8 cellular contexts compared by ENCODE assay signal in genomic region chr1:154324241-154324640, GRCh38. TPM values are rescaled to one million over a fixed set of nuclear protein-coding genes. Genes with fewer than 3 reads are reported as not detected.
A peak's percentile ranks its signal among the peaks of the same experiment; 100 is the strongest.
DNase-seq lines count a peak whose midpoint lies in the region; ATAC-seq, FAIRE-seq and TF ChIP-seq lines count a peak whose summit lies in the region.

No MANE protein-coding gene starts in this region.

- BruUV-seq in A673 (replicated peaks; lab: Mats Ljungman, UMichigan): no TSS peak
- no TSS peak for BruUV-seq in GM12878 (replicated peaks; lab: Mats Ljungman, UMichigan)

- H3K4me3 ChIP-seq in A673 (ENCODE audit: low read depth, low read length, poor library complexity, severe bottlenecking) (peak overlapping the region; percentile 95), HFF-Myc (replicated peaks; ENCODE audit: low read depth, low read length) (peak overlapping the region; percentile 86), GM12878 (no peak overlapping the region; the same call in 1 of the 2 replicates)

- POLR2A ChIA-PET in A673 (lab: Charles Lee; ENCODE audit: low non-redundant PET) (no interaction called here), GM12878 (lab: Charles Lee) (interaction anchor here (1.4 kb wide), 1 partner anchor 11 kb away, joined by 5 read pairs; no protein-coding TSS in a partner anchor)

- H3K9me3 ChIP-seq in A673 (ENCODE audit: low read depth, low read length, poor library complexity, severe bottlenecking) (no peaks in the 10 kb centered on the region), GM12878 (replicated peaks; ENCODE audit: control insufficient read depth, insufficient read depth, low read length) (no peaks in the 10 kb centered on the region)

- H3K27me3 ChIP-seq in A673 (replicated peaks; ENCODE audit: insufficient read depth, low read depth, low read length, poor library complexity) (no peaks in the 10 kb centered on the region), GM12878 (replicated peaks in 1 of 2; ENCODE audit: control insufficient read depth in 2 of 2, insufficient read depth in 2 of 2, low read length in 1 of 2) (no peaks in the 10 kb centered on the region)

- no peak overlapping the region; the same call in none of the 2 replicates for H2AFZ ChIP-seq in GM12878 (ENCODE audit: control insufficient read depth, low read depth, low read length)

- TF ChIP-seq POLR2A in GM12878 (IDR thresholded peaks at IDR 0.05; ENCODE audit: low read depth, low read length): no peak

- peaks cover 36 to 41% (median 39%) of the 10 kb centered on the region in 3 donors for H3K4me1 Mint-ChIP-seq in naive B cell

- no peaks in the 10 kb centered on the region for H4K20me1 ChIP-seq in GM12878 (ENCODE audit: control insufficient read depth, insufficient read depth)

- no peaks in the 10 kb centered on the region for H3K36me3 Mint-ChIP-seq in naive B cell

- TF ChIP-seq EP300 in GM12878 (IDR thresholded peaks at IDR 0.05; ENCODE audit: borderline replicate concordance in 1 of 2, control insufficient read depth in 1 of 2, low read depth in 2 of 2, low read length in 2 of 2): no peak

- intact Hi-C loops in A673 (cut with micrococcal nuclease; ENCODE audit: unreplicated experiment): no loop called here
- intact Hi-C loops in GM12878 (cut with micrococcal nuclease; ENCODE audit: unreplicated experiment): no loop called here

- H3K4me2 ChIP-seq in GM12878 (ENCODE audit: control insufficient read depth, insufficient read depth): peak overlapping the region; percentile 88

- RAD21 ChIA-PET in GM12878 (lab: Charles Lee; ENCODE audit: unreplicated experiment): interaction anchor here (1.0 to 3.8 kb wide), 2 partner anchors 10 to 74 kb away, joined by 3 to 43 read pairs; no protein-coding TSS in a partner anchor

- H3K4me1 ChIP-seq in A673 (ENCODE audit: insufficient read depth, low read length, poor library complexity, severe bottlenecking) (peaks cover 26% of the 10 kb centered on the region), GM12878 (ENCODE audit: control insufficient read depth, insufficient read depth, low read length) (peaks cover 23% of the 10 kb centered on the region)

- H3K36me3 ChIP-seq in A673 (ENCODE audit: insufficient read depth, low read length, poor library complexity, severe bottlenecking): no peaks in the 10 kb centered on the region
- no peaks in the 10 kb centered on the region for H3K36me3 ChIP-seq in GM12878 (ENCODE audit: control insufficient read depth in 2 of 2, insufficient read depth in 2 of 2, low read length in 1 of 2)

- no peak for TF ChIP-seq RAD21 in GM12878 (IDR thresholded peaks at IDR 0.05; ENCODE audit: insufficient read depth, low read depth, low read length)

- H3K9me3 Mint-ChIP-seq in naive B cell: no peaks in the 10 kb centered on the region

- no peak overlapping the region for H3K9ac ChIP-seq in GM12878 (ENCODE audit: control insufficient read depth, insufficient read depth, low read length)

- in situ Hi-C loops in GM12878 (cut with MboI): no loop called here

- 77% methylated on average over 2 of the region's 2 CpGs for WGBS in GM12878 (ENCODE audit: insufficient coverage, insufficient replicate concordance, low lambda C conversion rate, missing lambda C conversion rate)

- TF ChIP-seq CTCF in A673 (conservative IDR thresholded peaks at IDR 0.05; ENCODE audit: low read depth, low read length) (no peak), HFF-Myc (IDR thresholded peaks at IDR 0.05; ENCODE audit: low read depth, low read length, missing control alignments) (no peak), GM12878 (IDR thresholded peaks at IDR 0.05 in 2 of 3, conservative IDR thresholded peaks at IDR 0.05 in 1 of 3; ENCODE audit: control insufficient read depth in 2 of 3, extremely low read depth in 1 of 3, insufficient read depth in 1 of 3, low read depth in 3 of 3, low read length in 3 of 3) (no peak)

- SMC1A ChIA-PET in GM12878 (lab: Charles Lee; ENCODE audit: uncharacterized antibody, unreplicated experiment): interaction anchor here (0.8 to 4.2 kb wide), 3 partner anchors 10 to 141 kb away, joined by 3 to 39 read pairs (median 4); no protein-coding TSS in a partner anchor

- H3K4me3 Mint-ChIP-seq in naive B cell: peak overlapping the region; percentile 91 to 97 (median 92)

- H3K27ac ChIP-seq in A673 (ENCODE audit: low read depth, low read length, poor library complexity, severe bottlenecking) (no peak overlapping the region), GM12878 (ENCODE audit: control insufficient read depth, insufficient read depth) (no peak overlapping the region)

- ATAC-seq in GM12878 (no peak), naive B cell (ENCODE audit: low read depth in 2 of 2) (no peak), HG02884 (IDR thresholded peaks at IDR 0.05; ENCODE audit: unreplicated experiment) (no peak), HG02973 (IDR thresholded peaks at IDR 0.05; ENCODE audit: unreplicated experiment) (no peak)

- H3K27ac Mint-ChIP-seq in naive B cell: peak overlapping the region in 3 of 6 donors; percentile 52 to 86 (median 60)

- CTCF ChIA-PET in A673 (lab: Charles Lee) (no interaction called here), GM12878 (lab: Yijun Ruan, JAX) (interaction anchor here (0.5 to 6.7 kb wide), 12 partner anchors 9 to 594 kb away, joined by 3 to 104 read pairs (median 4); no protein-coding TSS in a partner anchor)

- peaks cover 16 to 31% (median 29%) of the 10 kb centered on the region in 3 donors for H3K27me3 Mint-ChIP-seq in naive B cell

- no peak for FAIRE-seq in GM12878 (lab: Jason Lieb, UNC)

- DNase-seq in A673 (ENCODE audit: low spot score): no peak
- DNase-seq in HFF-Myc (ENCODE audit: extremely low read depth, low read depth): no peak
- no peak for DNase-seq in GM12878 (ENCODE audit: low read depth, low spot score)
- DNase-seq in naive B cell: no peak
- DNase-seq in UCSD-AML1 (lab: John Stamatoyannopoulos, UW; ENCODE audit: unreplicated experiment): no peak
- DNase-seq in RKO (ENCODE audit: low spot score): no peak

- peaks cover 4% of the 10 kb centered on the region for H3K79me2 ChIP-seq in GM12878 (ENCODE audit: control insufficient read depth, insufficient read depth, low read length)

RNA-seq across cellular contexts. Expression of gene ATP8B2, which starts 1.1 kb away (rescaled TPM):
- total RNA-seq in A673 (2021) (29.1 and 32.4 TPM in 2 replicates), GM12878 (2014; rRNA removed) (51.1 and 61.8 TPM in 2 replicates), GM12878 (2014; rRNA removed; fragmentation: Illumina TruSeq; extraction: Trizol) (20.1 and 21.2 TPM in 2 replicates), GM12878 (2021) (37.1 and 39.7 TPM in 2 replicates)
- 32.5 and 33.7 TPM in 2 replicates for total RNA-seq in GM12878 (2013; cell fraction: nucleolus; rRNA removed)
- polyA plus RNA-seq in GM12878 (2011; ENCODE audit: low read depth): 5.0 TPM
- polyA plus RNA-seq in GM12878 (2011; rRNA removed) (4.5 and 6.1 TPM in 2 replicates), GM12878 (2014; fragmentation: Illumina TruSeq; extraction: Trizol) (15.2 and 20.2 TPM in 2 replicates), GM12878 (2014; fragmentation: Nextera tagmentation; extraction: Ambion mirVana) (under 1 TPM; 0.44 to 0.82 TPM), GM12878 (2014; rRNA removed) (38.8 and 51.7 TPM in 2 replicates), GM12878 (2016; fragmentation: Nextera tagmentation; extraction: Ambion mirVana) (1 to 10 TPM; 7.8 to 9.7 TPM), naive B cell (ENCODE audit: low read depth in 6 of 6) (10 to 100 TPM in 1 of 6 donors, 1 to 10 TPM in 5; 5.0 to 11.7 (median 7.7) TPM)
- 11.0 TPM in 2 replicates for polyA plus RNA-seq in GM12878 (2011; cell fraction: cytosol; rRNA removed)
- polyA plus RNA-seq in GM12878 (2011; cell fraction: nucleus; rRNA removed): 20.0 and 24.3 TPM in 2 replicates
- polyA plus RNA-seq in GM12878 (2012): 6.5 and 8.2 TPM in 2 replicates
- polyA minus RNA-seq in GM12878 (2011; rRNA and poly(A)+ RNA removed): 10.5 and 11.7 TPM in 2 replicates
- polyA minus RNA-seq in GM12878 (2011; cell fraction: cytosol; rRNA and poly(A)+ RNA removed): 3.6 and 4.0 TPM in 2 replicates
- polyA minus RNA-seq in GM12878 (2011; cell fraction: nucleus; rRNA and poly(A)+ RNA removed): 7.0 and 10.1 TPM in 2 replicates

RNA-seq across cellular contexts. Expression of gene AQP10, which starts 3.3 kb away (rescaled TPM):
- total RNA-seq in A673 (2021) (not detected in 2 replicates), GM12878 (2014; rRNA removed) (not detected in 2 replicates), GM12878 (2014; rRNA removed; fragmentation: Illumina TruSeq; extraction: Trizol) (not detected in 2 replicates), GM12878 (2021) (not detected in 2 replicates)
- not detected in 2 replicates for total RNA-seq in GM12878 (2013; cell fraction: nucleolus; rRNA removed)
- polyA plus RNA-seq in GM12878 (2011; ENCODE audit: low read depth): not detected
- polyA plus RNA-seq in GM12878 (2011; rRNA removed) (not detected in 2 replicates), GM12878 (2014; fragmentation: Illumina TruSeq; extraction: Trizol) (not detected in 2 replicates), GM12878 (2014; fragmentation: Nextera tagmentation; extraction: Ambion mirVana) (not detected), GM12878 (2014; rRNA removed) (not detected in 2 replicates), GM12878 (2016; fragmentation: Nextera tagmentation; extraction: Ambion mirVana) (not detected), naive B cell (ENCODE audit: low read depth in 6 of 6) (under 1 TPM in 2 of 6 donors, not detected in 4; 0.13 to 0.56 TPM)
- polyA plus RNA-seq in GM12878 (2011; cell fraction: cytosol; rRNA removed): not detected in 2 replicates
- polyA plus RNA-seq in GM12878 (2011; cell fraction: nucleus; rRNA removed): not detected in 2 replicates
- not detected in 2 replicates for polyA plus RNA-seq in GM12878 (2012)
- not detected in 2 replicates for polyA minus RNA-seq in GM12878 (2011; rRNA and poly(A)+ RNA removed)
- not detected in 2 replicates for polyA minus RNA-seq in GM12878 (2011; cell fraction: cytosol; rRNA and poly(A)+ RNA removed)
- polyA minus RNA-seq in GM12878 (2011; cell fraction: nucleus; rRNA and poly(A)+ RNA removed): not detected in 2 replicates

RNA-seq across cellular contexts. Expression of gene HAX1, which starts 51.8 kb away (rescaled TPM):
- 129 and 134 TPM in 2 replicates for total RNA-seq in A673 (2021)
- total RNA-seq in GM12878 (2013; cell fraction: nucleolus; rRNA removed): 18.6 and 24.9 TPM in 2 replicates
- 145 and 146 TPM in 2 replicates for total RNA-seq in GM12878 (2014; rRNA removed)
- total RNA-seq in GM12878 (2014; rRNA removed; fragmentation: Illumina TruSeq; extraction: Trizol): 141 and 145 TPM in 2 replicates
- total RNA-seq in GM12878 (2021): 95.3 and 99.4 TPM in 2 replicates
- polyA plus RNA-seq in GM12878 (2011; ENCODE audit: low read depth): 60.1 TPM
- polyA plus RNA-seq in GM12878 (2011; rRNA removed): 100 and 142 TPM in 2 replicates
- polyA plus RNA-seq in GM12878 (2011; cell fraction: cytosol; rRNA removed): 123 and 126 TPM in 2 replicates
- 83.9 and 130 TPM in 2 replicates for polyA plus RNA-seq in GM12878 (2011; cell fraction: nucleus; rRNA removed)
- 100 and 109 TPM in 2 replicates for polyA plus RNA-seq in GM12878 (2012)
- polyA plus RNA-seq in GM12878 (2014; fragmentation: Illumina TruSeq; extraction: Trizol): 145 and 177 TPM in 2 replicates
- polyA plus RNA-seq in GM12878 (2014; fragmentation: Nextera tagmentation; extraction: Ambion mirVana): 100 to 1,000 TPM; 249 to 288 TPM
- 148 and 149 TPM in 2 replicates for polyA plus RNA-seq in GM12878 (2014; rRNA removed)
- 100 to 1,000 TPM; 160 to 169 TPM for polyA plus RNA-seq in GM12878 (2016; fragmentation: Nextera tagmentation; extraction: Ambion mirVana)
- polyA minus RNA-seq in GM12878 (2011; rRNA and poly(A)+ RNA removed): 53.5 and 83.3 TPM in 2 replicates
- polyA minus RNA-seq in GM12878 (2011; cell fraction: cytosol; rRNA and poly(A)+ RNA removed): 22.9 and 29.2 TPM in 2 replicates
- 15.5 and 22.0 TPM in 2 replicates for polyA minus RNA-seq in GM12878 (2011; cell fraction: nucleus; rRNA and poly(A)+ RNA removed)
- polyA plus RNA-seq in naive B cell (ENCODE audit: low read depth in 6 of 6): 100 to 1,000 TPM; 117 to 161 (median 145) TPM
